Comparison of ENCODE assay signal across 8 cellular contexts in genomic region chr16:69105501-69106361, GRCh38. TPM values are rescaled to one million over a fixed set of nuclear protein-coding genes. Genes with fewer than 3 reads are reported as not detected.
DNase-seq lines count a peak whose midpoint lies in the region; ATAC-seq and TF ChIP-seq lines count a peak whose summit lies in the region.

A gene with protein sequence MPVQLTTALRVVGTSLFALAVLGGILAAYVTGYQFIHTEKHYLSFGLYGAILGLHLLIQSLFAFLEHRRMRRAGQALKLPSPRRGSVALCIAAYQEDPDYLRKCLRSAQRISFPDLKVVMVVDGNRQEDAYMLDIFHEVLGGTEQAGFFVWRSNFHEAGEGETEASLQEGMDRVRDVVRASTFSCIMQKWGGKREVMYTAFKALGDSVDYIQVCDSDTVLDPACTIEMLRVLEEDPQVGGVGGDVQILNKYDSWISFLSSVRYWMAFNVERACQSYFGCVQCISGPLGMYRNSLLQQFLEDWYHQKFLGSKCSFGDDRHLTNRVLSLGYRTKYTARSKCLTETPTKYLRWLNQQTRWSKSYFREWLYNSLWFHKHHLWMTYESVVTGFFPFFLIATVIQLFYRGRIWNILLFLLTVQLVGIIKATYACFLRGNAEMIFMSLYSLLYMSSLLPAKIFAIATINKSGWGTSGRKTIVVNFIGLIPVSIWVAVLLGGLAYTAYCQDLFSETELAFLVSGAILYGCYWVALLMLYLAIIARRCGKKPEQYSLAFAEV (plus strand): TSS chr16:69105653. CDS start chr16:69109396, 3,743 bp downstream.

- peak within 1 kb of the TSS; percentile 93 for H3K18ac ChIP-seq in neuronal stem cell (ENCODE audit: low read length)

- H3K9me3 Mint-ChIP-seq in CD4-positive, alpha-beta T cell, result no peaks in the 10 kb centered on the region
- no peaks in the 10 kb centered on the region for H3K9me3 Mint-ChIP-seq in activated T-helper 17 cell treated with anti-CD3 and anti-CD28 coated beads, Interleukin-2, amount 50 U/mL, for 72 hours

- peaks cover 43% of the 10 kb centered on the region for H3K27me3 ChIP-seq in CD4-positive, alpha-beta T cell (ENCODE audit: control insufficient read depth, insufficient read depth, low read length)
- H3K27me3 ChIP-seq in GM23248 (replicated peaks; ENCODE audit: insufficient read depth), result no peaks in the 10 kb centered on the region
- H3K27me3 ChIP-seq in neuronal stem cell (ENCODE audit: control insufficient read depth in 3 of 3, insufficient read depth in 3 of 3, low read depth in 1 of 3, low read length in 3 of 3), result no peaks in the 10 kb centered on the region

- H3K4me1 Mint-ChIP-seq in CD4-positive, alpha-beta T cell (ENCODE audit: low read depth), result peaks cover 22% of the 10 kb centered on the region
- H3K4me1 Mint-ChIP-seq in activated T-helper 17 cell treated with anti-CD3 and anti-CD28 coated beads, Interleukin-2, amount 50 U/mL, for 72 hours, result peaks cover 6% of the 10 kb centered on the region

- WGBS in GM23248 (ENCODE audit: low coverage in 1 of 2, low lambda C conversion rate in 2 of 2, missing lambda C conversion rate in 2 of 2), 2 experiments, result 2% methylated on average over 52 to 61 of the region's 80 CpGs
- no CpG with 5 or more reads among the region's 80 CpGs for WGBS in neuronal stem cell (ENCODE audit: extremely low coverage in 2 of 2, insufficient read length in 2 of 2, insufficient replicate concordance in 1 of 2), 2 donors

- H3K27ac ChIP-seq in CD4-positive, alpha-beta T cell (ENCODE audit: low read depth, low read length), result no peak within 1 kb of the TSS
- H3K27ac ChIP-seq in GM23248, result no peak within 1 kb of the TSS
- H3K27ac ChIP-seq in neuronal stem cell (replicated peaks; ENCODE audit: low read length), result peak within 1 kb of the TSS; percentile 42

- no peak within 1 kb of the TSS for H3K4ac ChIP-seq in neuronal stem cell (ENCODE audit: low read length)

- no peak within 1 kb of the TSS for H2BK120ac ChIP-seq in neuronal stem cell (ENCODE audit: low read depth, low read length)

- peak within 1 kb of the TSS; percentile 85 for H3K14ac ChIP-seq in neuronal stem cell (ENCODE audit: low read length)

- in situ Hi-C loops in GM23248 (cut with MboI), result loop anchor here (25.0 kb wide), 1 partner anchor 393 kb away; no protein-coding TSS in a partner anchor

- H3K9me3 ChIP-seq in CD4-positive, alpha-beta T cell (ENCODE audit: control insufficient read depth, low read length), result no peaks in the 10 kb centered on the region
- H3K9me3 ChIP-seq in GM23248 (ENCODE audit: low read depth) (no peaks in the 10 kb centered on the region), neuronal stem cell (replicated peaks in 1 of 2; ENCODE audit: control insufficient read depth in 2 of 2, insufficient read depth in 1 of 2, low read depth in 1 of 2, low read length in 2 of 2) (no peaks in the 10 kb centered on the region)

- POLR2A ChIA-PET in CD4-positive, alpha-beta T cell (lab: Charles Lee), result interaction anchor here (1.4 kb wide), 1 partner anchor 15 kb away, joined by 3 read pairs; no protein-coding TSS in a partner anchor

- peak in 1 of 10 experiments; percentile 10 for DNase-seq in CD4-positive, alpha-beta T cell
- DNase-seq in GM23248 (peak; percentile 75), NCI-H524 treated with DMSO at 0.1 percent for 48 hours (lab: John Stamatoyannopoulos, UW) (peak; percentile 55), glomerular visceral epithelial cell (ENCODE audit: extremely low spot score) (peak; percentile 80), neuronal stem cell (ENCODE audit: low spot score) (peak; percentile 70)

- peak; percentile 71 for ATAC-seq in CD4-positive, alpha-beta T cell (ENCODE audit: poor library complexity)
- peak; percentile 59 for ATAC-seq in activated T-helper 17 cell treated with anti-CD3 and anti-CD28 coated beads, Interleukin-2, amount 50 U/mL, for 72 hours (replicated peaks)
- no peak for ATAC-seq in HG03571 (IDR thresholded peaks at IDR 0.05; ENCODE audit: unreplicated experiment)
- no peak for ATAC-seq in HG03135 (IDR thresholded peaks at IDR 0.05; ENCODE audit: unreplicated experiment)

- peaks cover 13% of the 10 kb centered on the region for H3K79me1 ChIP-seq in neuronal stem cell (ENCODE audit: low read depth, low read length)

- no peaks in the 10 kb centered on the region for H3K79me2 ChIP-seq in GM23248 (ENCODE audit: insufficient read depth)

- H3K9ac ChIP-seq in GM23248, result peak within 1 kb of the TSS; percentile 48; the same call in 1 of the 2 replicates
- H3K9ac ChIP-seq in neuronal stem cell (ENCODE audit: low read depth, low read length, poor library complexity), result peak within 1 kb of the TSS; percentile 86

- no peaks in the 10 kb centered on the region for H3F3A ChIP-seq in GM23248 (ENCODE audit: insufficient read depth)

- H4K8ac ChIP-seq in neuronal stem cell (ENCODE audit: low read depth, low read length), result no peak within 1 kb of the TSS

- H3K36me3 Mint-ChIP-seq in CD4-positive, alpha-beta T cell (ENCODE audit: low read depth), result peaks cover 22% of the 10 kb centered on the region
- peaks cover 18% of the 10 kb centered on the region for H3K36me3 Mint-ChIP-seq in activated T-helper 17 cell treated with anti-CD3 and anti-CD28 coated beads, Interleukin-2, amount 50 U/mL, for 72 hours (ENCODE audit: low read depth)

- H3K4me1 ChIP-seq in GM23248 (ENCODE audit: insufficient read depth) (peaks cover 7% of the 10 kb centered on the region; the same call in 1 of the 2 replicates), neuronal stem cell (ENCODE audit: control insufficient read depth in 2 of 2, insufficient read depth in 1 of 2, low read depth in 1 of 2, low read length in 2 of 2) (peaks cover 15 to 16% of the 10 kb centered on the region in 2 donors)

- H2AK5ac ChIP-seq in neuronal stem cell (ENCODE audit: low read depth, low read length), result peak within 1 kb of the TSS; percentile 69

- peaks cover 54% of the 10 kb centered on the region for H3K27me3 Mint-ChIP-seq in CD4-positive, alpha-beta T cell
- peaks cover 27% of the 10 kb centered on the region for H3K27me3 Mint-ChIP-seq in activated T-helper 17 cell treated with anti-CD3 and anti-CD28 coated beads, Interleukin-2, amount 50 U/mL, for 72 hours

- no peaks in the 10 kb centered on the region for H3K9me2 ChIP-seq in GM23248 (ENCODE audit: insufficient read depth)

- H2BK5ac ChIP-seq in neuronal stem cell (ENCODE audit: low read length), result peak within 1 kb of the TSS; percentile 78

- H2AFZ ChIP-seq in GM23248, result peak within 1 kb of the TSS; percentile 72
- H2AFZ ChIP-seq in neuronal stem cell (ENCODE audit: low read length), result peak within 1 kb of the TSS; percentile 90

- H2BK12ac ChIP-seq in neuronal stem cell (ENCODE audit: low read length), result peak within 1 kb of the TSS; percentile 63

- intact Hi-C loops in CD4-positive, alpha-beta T cell (cut with DNase I, micrococcal nuclease), result no loop called here

- H2BK15ac ChIP-seq in neuronal stem cell (ENCODE audit: low read length), result peak within 1 kb of the TSS; percentile 78

- H3K4me3 ChIP-seq in GM23248, result peak within 1 kb of the TSS; percentile 77
- peak within 1 kb of the TSS; percentile 63 to 86 for H3K4me3 ChIP-seq in neuronal stem cell (ENCODE audit: low read length in 2 of 2)

- CTCF ChIA-PET in CD4-positive, alpha-beta T cell (lab: Charles Lee), result no interaction called here

- no peaks in the 10 kb centered on the region for H3K36me3 ChIP-seq in GM23248 (ENCODE audit: low read depth)
- H3K36me3 ChIP-seq in neuronal stem cell (replicated peaks in 1 of 2; ENCODE audit: control insufficient read depth in 2 of 2, insufficient read depth in 2 of 2, low read length in 2 of 2), result peaks cover 14 to 18% of the 10 kb centered on the region in 2 donors

- no peak within 1 kb of the TSS for H4K91ac ChIP-seq in neuronal stem cell (ENCODE audit: low read depth, low read length, poor library complexity)

- H3K4me3 Mint-ChIP-seq in CD4-positive, alpha-beta T cell, result peak within 1 kb of the TSS; percentile 95
- H3K4me3 Mint-ChIP-seq in activated T-helper 17 cell treated with anti-CD3 and anti-CD28 coated beads, Interleukin-2, amount 50 U/mL, for 72 hours, result peak within 1 kb of the TSS; percentile 70

- no peaks in the 10 kb centered on the region for H4K20me1 ChIP-seq in GM23248 (ENCODE audit: insufficient read depth)

- TF ChIP-seq CTCF in CD4-positive, alpha-beta T cell (IDR thresholded peaks at IDR 0.05), result no peak

- no peak within 1 kb of the TSS for H3K27ac Mint-ChIP-seq in CD4-positive, alpha-beta T cell
- H3K27ac Mint-ChIP-seq in activated T-helper 17 cell treated with anti-CD3 and anti-CD28 coated beads, Interleukin-2, amount 50 U/mL, for 72 hours, result no peak within 1 kb of the TSS

- H3K23ac ChIP-seq in neuronal stem cell (ENCODE audit: low read depth, low read length, poor library complexity), result peak within 1 kb of the TSS; percentile 83

- H3K4me2 ChIP-seq in GM23248 (ENCODE audit: unreplicated experiment) (peak within 1 kb of the TSS; percentile 89), neuronal stem cell (ENCODE audit: insufficient read depth, low read length, poor library complexity, severe bottlenecking) (peak within 1 kb of the TSS; percentile 99)

RNA-seq across cellular contexts. Expression of the gene that starts here (rescaled TPM):
- 1 to 10 TPM; 3.2 to 3.4 TPM for total RNA-seq in CD4-positive, alpha-beta T cell
- total RNA-seq in GM23248 (2014; rRNA removed; shearing (Covaris generic)), result 0.43 TPM in 1 of 2 replicates, not detected in the other
- polyA plus RNA-seq in GM23248 (2016; fragmentation: Nextera tagmentation; extraction: Ambion mirVana), result 0.14 TPM in 1 of 2 replicates, not detected in the other
- under 1 TPM; 0.40 to 0.71 TPM for total RNA-seq in activated T-helper 17 cell treated with anti-CD3 and anti-CD28 coated beads, Interleukin-2, amount 50 U/mL, for 72 hours
- polyA plus RNA-seq in neuronal stem cell (2013, experiment 1 of 2), result 2.0 TPM
- 2.0 TPM for polyA plus RNA-seq in neuronal stem cell (2013, experiment 2 of 2)

Comparison
In these comparisons a context has a peak if more than half of its experiments do, and no peak if none do; other contexts are left out.
1. Peak in DNase-seq, H3K4me3 ChIP-seq, H3K9ac ChIP-seq and H3K4me2 ChIP-seq in GM23248; RNA of the gene not detected or under 1 TPM.
2. Peak in ATAC-seq in activated T-helper 17 cell treated with anti-CD3 and anti-CD28 coated beads, Interleukin-2, amount 50 U/mL, for 72 hours; RNA of the gene not detected or under 1 TPM.